In genomic region chr5:428219-428618, GRCh38 we compare ENCODE assay signal across 15 cellular contexts. TPM values are rescaled to one million over a fixed set of nuclear protein-coding genes. Genes with fewer than 3 reads are reported as not detected.
A peak's percentile ranks its signal among the peaks of the same experiment; 100 is the strongest.
DNase-seq lines count a peak whose midpoint lies in the region; ATAC-seq and TF ChIP-seq lines count a peak whose summit lies in the region.
"Had no signal": no experiment of that assay in that cellular context is flagged by ENCODE, and none has a peak within 500 bp of the region (broad histone marks: within the 10 kb centered on the region; RNA-seq: fewer than 3 reads in every experiment).

No MANE protein-coding gene starts in this region.

- no peaks in the 10 kb centered on the region for H3K9me3 ChIP-seq in heart right ventricle
- H3K9me3 ChIP-seq in suprapubic skin: no peaks in the 10 kb centered on the region
- H3K9me3 ChIP-seq: SJCRH30 had no signal

- H3K4me1 ChIP-seq in heart right ventricle (no peaks in the 10 kb centered on the region), suprapubic skin (peaks cover 18% of the 10 kb centered on the region)
- H3K4me1 ChIP-seq: SJCRH30 had no signal

- POLR2A ChIA-PET in WTC11 (lab: Charles Lee): no interaction called here
- POLR2A ChIA-PET in activated CD4-positive, alpha-beta T cell treated with anti-CD3 and anti-CD28 coated beads for 36 hours (lab: Charles Lee): no interaction called here

- intact Hi-C loops in left cardiac atrium (cut with DNase I): no loop called here
- intact Hi-C loops in heart right ventricle (cut with DNase I): no loop called here
- intact Hi-C loops in activated CD4-positive, alpha-beta T cell treated with anti-CD3 and anti-CD28 coated beads for 36 hours (cut with DNase I, micrococcal nuclease): no loop called here

- H3K4me3 Mint-ChIP-seq in WTC11: no peak overlapping the region
- H3K4me3 Mint-ChIP-seq in activated CD4-positive, alpha-beta T cell treated with anti-CD3 and anti-CD28 coated beads for 36 hours: no peak overlapping the region

- whole genome bisulfite sequencing in heart right ventricle, 2 donors: 90 to 95% methylated on average over 11 of the region's 11 CpGs
- WGBS in suprapubic skin: 86% methylated on average over 10 of the region's 11 CpGs

- H3K27me3 ChIP-seq in heart right ventricle (peaks cover 0 to 39% (median 0%) of the 10 kb centered on the region in 7 donors), suprapubic skin (peaks cover 2% of the 10 kb centered on the region)
- H3K27me3 ChIP-seq: SJCRH30 had no signal

- peak overlapping the region; percentile 0; the same call in 1 of the 2 replicates for H3K27ac Mint-ChIP-seq in WTC11
- H3K27ac Mint-ChIP-seq in activated CD4-positive, alpha-beta T cell treated with anti-CD3 and anti-CD28 coated beads for 36 hours: no peak overlapping the region

- TF ChIP-seq CTCF in heart right ventricle (IDR thresholded peaks at IDR 0.05): no peak
- TF ChIP-seq CTCF in WTC11 (IDR thresholded peaks at IDR 0.05): no peak
- TF ChIP-seq CTCF in suprapubic skin (IDR thresholded peaks at IDR 0.05): no peak

- H3K4me1 Mint-ChIP-seq in WTC11: peaks cover 4% of the 10 kb centered on the region; the same call in 1 of the 2 replicates
- no peaks in the 10 kb centered on the region for H3K4me1 Mint-ChIP-seq in activated CD4-positive, alpha-beta T cell treated with anti-CD3 and anti-CD28 coated beads for 36 hours

- DNase-seq in left cardiac atrium: peak; percentile 3
- no peak for DNase-seq in heart right ventricle
- DNase-seq in WTC11 (ENCODE audit: low spot score): no peak
- peak; percentile 74 for DNase-seq in mesenteric fat pad (ENCODE audit: low spot score)
- no peak for DNase-seq in suprapubic skin (ENCODE audit: low spot score in 2 of 2)
- DNase-seq in activated CD4-positive, alpha-beta T cell treated with anti-CD3 and anti-CD28 coated beads for 36 hours: no peak
- no peak for DNase-seq in G401 (ENCODE audit: low spot score)
- no peak for DNase-seq in superior temporal gyrus (ENCODE audit: extremely low spot score)
- DNase-seq: COR-L47, NCI-H1930, NCI-H774, PC-3, SJCRH30 had no signal

- H3K36me3 Mint-ChIP-seq in WTC11: peaks cover 3% of the 10 kb centered on the region; the same call in 1 of the 2 replicates
- peaks cover 15% of the 10 kb centered on the region for H3K36me3 Mint-ChIP-seq in activated CD4-positive, alpha-beta T cell treated with anti-CD3 and anti-CD28 coated beads for 36 hours (ENCODE audit: low read depth)

- CTCF ChIA-PET in WTC11 (lab: Charles Lee): interaction anchor here (0.5 to 8.8 kb wide), 8 partner anchors 10 to 111 kb away, joined by 3 to 73 read pairs (median 6); partner anchors contain the start of gene AHRR
- CTCF ChIA-PET in activated CD4-positive, alpha-beta T cell treated with anti-CD3 and anti-CD28 coated beads for 36 hours (lab: Charles Lee): no interaction called here

- H3K36me3 ChIP-seq in heart right ventricle: no peaks in the 10 kb centered on the region
- H3K36me3 ChIP-seq in suprapubic skin: no peaks in the 10 kb centered on the region
- H3K36me3 ChIP-seq: SJCRH30 had no signal

- TF ChIP-seq EP300 in suprapubic skin (IDR thresholded peaks at IDR 0.05): no peak

- no peak overlapping the region for H3K27ac ChIP-seq in heart right ventricle
- no peak overlapping the region for H3K27ac ChIP-seq in suprapubic skin
- H3K27ac ChIP-seq: C4-2B, SJCRH30 had no signal

- H3K4me3 ChIP-seq in heart right ventricle (no peak overlapping the region), suprapubic skin (no peak overlapping the region)
- H3K4me3 ChIP-seq: SJCRH30 had no signal

- no peak for TF ChIP-seq POLR2A in suprapubic skin (IDR thresholded peaks at IDR 0.05)

- peaks cover 18% of the 10 kb centered on the region for H3K9me3 Mint-ChIP-seq in WTC11
- no peaks in the 10 kb centered on the region for H3K9me3 Mint-ChIP-seq in activated CD4-positive, alpha-beta T cell treated with anti-CD3 and anti-CD28 coated beads for 36 hours (ENCODE audit: low read depth)

- no peaks in the 10 kb centered on the region for H3K27me3 Mint-ChIP-seq in WTC11 (ENCODE audit: low read depth)
- peaks cover 6% of the 10 kb centered on the region for H3K27me3 Mint-ChIP-seq in activated CD4-positive, alpha-beta T cell treated with anti-CD3 and anti-CD28 coated beads for 36 hours

- ATAC-seq in left cardiac atrium (no peak), heart right ventricle (no peak), WTC11 (no peak)
- no peak for ATAC-seq in activated CD4-positive, alpha-beta T cell treated with anti-CD3 and anti-CD28 coated beads for 36 hours
- ATAC-seq: HCT116, PC-3 had no signal

- in situ Hi-C loops in G401 (cut with HindIII; ENCODE audit: low sequenced_read_pairs): no loop called here

TF ChIP-seq in WTC11, 78 proteins besides CTCF, POLR2A, EP300 and RAD21:
- no peak for TF ChIP-seq ZNF138 (CRISPR knock-in tag; conservative IDR thresholded peaks at IDR 0.05)
- no peak for TF ChIP-seq ZNF396 (CRISPR knock-in tag; IDR thresholded peaks at IDR 0.05; ENCODE audit: borderline replicate concordance)
- no peak for TF ChIP-seq GTF2I (CRISPR knock-in tag; conservative IDR thresholded peaks at IDR 0.05)
- TF ChIP-seq, protein P1, sequence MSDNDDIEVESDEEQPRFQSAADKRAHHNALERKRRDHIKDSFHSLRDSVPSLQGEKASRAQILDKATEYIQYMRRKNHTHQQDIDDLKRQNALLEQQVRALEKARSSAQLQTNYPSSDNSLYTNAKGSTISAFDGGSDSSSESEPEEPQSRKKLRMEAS (CRISPR knock-in tag; IDR thresholded peaks at IDR 0.05): no peak
- TF ChIP-seq, protein P2, sequence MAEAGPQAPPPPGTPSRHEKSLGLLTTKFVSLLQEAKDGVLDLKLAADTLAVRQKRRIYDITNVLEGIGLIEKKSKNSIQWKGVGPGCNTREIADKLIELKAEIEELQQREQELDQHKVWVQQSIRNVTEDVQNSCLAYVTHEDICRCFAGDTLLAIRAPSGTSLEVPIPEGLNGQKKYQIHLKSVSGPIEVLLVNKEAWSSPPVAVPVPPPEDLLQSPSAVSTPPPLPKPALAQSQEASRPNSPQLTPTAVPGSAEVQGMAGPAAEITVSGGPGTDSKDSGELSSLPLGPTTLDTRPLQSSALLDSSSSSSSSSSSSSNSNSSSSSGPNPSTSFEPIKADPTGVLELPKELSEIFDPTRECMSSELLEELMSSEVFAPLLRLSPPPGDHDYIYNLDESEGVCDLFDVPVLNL (CRISPR knock-in tag; IDR thresholded peaks at IDR 0.05; ENCODE audit: borderline replicate concordance, low read depth): no peak
- TF ChIP-seq, protein P3, sequence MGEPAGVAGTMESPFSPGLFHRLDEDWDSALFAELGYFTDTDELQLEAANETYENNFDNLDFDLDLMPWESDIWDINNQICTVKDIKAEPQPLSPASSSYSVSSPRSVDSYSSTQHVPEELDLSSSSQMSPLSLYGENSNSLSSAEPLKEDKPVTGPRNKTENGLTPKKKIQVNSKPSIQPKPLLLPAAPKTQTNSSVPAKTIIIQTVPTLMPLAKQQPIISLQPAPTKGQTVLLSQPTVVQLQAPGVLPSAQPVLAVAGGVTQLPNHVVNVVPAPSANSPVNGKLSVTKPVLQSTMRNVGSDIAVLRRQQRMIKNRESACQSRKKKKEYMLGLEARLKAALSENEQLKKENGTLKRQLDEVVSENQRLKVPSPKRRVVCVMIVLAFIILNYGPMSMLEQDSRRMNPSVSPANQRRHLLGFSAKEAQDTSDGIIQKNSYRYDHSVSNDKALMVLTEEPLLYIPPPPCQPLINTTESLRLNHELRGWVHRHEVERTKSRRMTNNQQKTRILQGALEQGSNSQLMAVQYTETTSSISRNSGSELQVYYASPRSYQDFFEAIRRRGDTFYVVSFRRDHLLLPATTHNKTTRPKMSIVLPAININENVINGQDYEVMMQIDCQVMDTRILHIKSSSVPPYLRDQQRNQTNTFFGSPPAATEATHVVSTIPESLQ (CRISPR knock-in tag; IDR thresholded peaks at IDR 0.05): no peak

RNA-seq across cellular contexts. Expression of gene EXOC3, which starts 14.8 kb away (rescaled TPM):
- total RNA-seq in left cardiac atrium: 10 to 100 TPM; 41.4 to 42.3 TPM
- total RNA-seq in heart right ventricle: 10 to 100 TPM; 35.9 to 44.7 (median 41.0) TPM
- polyA plus RNA-seq in heart right ventricle: 10 to 100 TPM; 29.0 to 29.1 TPM
- total RNA-seq in WTC11 (2021): 60.1 to 62.4 TPM (median 62.2 TPM) in 3 replicates
- total RNA-seq in mesenteric fat pad: 58.5 TPM
- total RNA-seq in suprapubic skin: 100 to 1,000 TPM in 1 of 4 donors, 10 to 100 TPM in 3; 68.9 to 199 (median 83.4) TPM
- 10 to 100 TPM; 49.7 to 62.7 TPM for total RNA-seq in activated CD4-positive, alpha-beta T cell treated with anti-CD3 and anti-CD28 coated beads for 36 hours
- total RNA-seq in G401 (2014; rRNA removed; shearing (Covaris generic)): 16.7 and 29.2 TPM in 2 replicates

Comparison
In these comparisons a context has a peak if more than half of its experiments do, and no peak if none do; other contexts are left out.
1. DNase-seq: peak in left cardiac atrium (single experiment) and mesenteric fat pad (single experiment); none in heart right ventricle (0 of 2), WTC11 (single experiment), suprapubic skin (0 of 2), activated CD4-positive, alpha-beta T cell treated with anti-CD3 and anti-CD28 coated beads for 36 hours (single experiment), G401 (single experiment) and superior temporal gyrus (single experiment).